1 cellular context compared by ENCODE assay signal in the genomic region with DNA sequence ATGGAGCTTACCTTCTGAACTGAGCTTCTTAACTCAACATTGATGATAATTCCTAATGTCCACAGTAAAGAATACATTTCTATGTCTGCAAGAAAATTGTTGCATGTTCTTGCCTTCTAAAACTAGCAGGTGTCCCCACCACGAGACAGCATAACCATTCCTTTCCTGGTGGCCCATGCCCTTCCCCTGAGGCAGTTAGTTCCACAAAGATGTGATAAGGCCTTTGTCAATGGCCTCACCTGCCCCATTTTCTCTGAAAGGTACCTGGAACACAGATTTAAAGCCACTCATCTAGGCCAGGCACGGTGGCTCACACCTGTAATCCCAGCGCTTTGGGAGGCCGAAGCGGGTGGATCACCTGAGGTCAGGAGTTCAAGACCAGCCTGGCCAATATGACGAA.
TF ChIP-seq lines count a peak whose summit lies in the region.

No MANE protein-coding gene starts in this region.

TF ChIP-seq in IMR-90, 13 proteins besides CTCF, POLR2A, EP300 and RAD21:
- TF ChIP-seq CHD1 (IDR thresholded peaks at IDR 0.05; ENCODE audit: low read depth, low read length) (no peak), MXI1 (IDR thresholded peaks at IDR 0.05; ENCODE audit: borderline replicate concordance, low read depth, low read length) (no peak)
- TF ChIP-seq, protein P1, sequence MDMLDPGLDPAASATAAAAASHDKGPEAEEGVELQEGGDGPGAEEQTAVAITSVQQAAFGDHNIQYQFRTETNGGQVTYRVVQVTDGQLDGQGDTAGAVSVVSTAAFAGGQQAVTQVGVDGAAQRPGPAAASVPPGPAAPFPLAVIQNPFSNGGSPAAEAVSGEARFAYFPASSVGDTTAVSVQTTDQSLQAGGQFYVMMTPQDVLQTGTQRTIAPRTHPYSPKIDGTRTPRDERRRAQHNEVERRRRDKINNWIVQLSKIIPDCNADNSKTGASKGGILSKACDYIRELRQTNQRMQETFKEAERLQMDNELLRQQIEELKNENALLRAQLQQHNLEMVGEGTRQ (IDR thresholded peaks at IDR 0.05; ENCODE audit: low read depth, low read length), result no peak
